Comparison of ENCODE assay signal across 1 cellular context in the genomic region with DNA sequence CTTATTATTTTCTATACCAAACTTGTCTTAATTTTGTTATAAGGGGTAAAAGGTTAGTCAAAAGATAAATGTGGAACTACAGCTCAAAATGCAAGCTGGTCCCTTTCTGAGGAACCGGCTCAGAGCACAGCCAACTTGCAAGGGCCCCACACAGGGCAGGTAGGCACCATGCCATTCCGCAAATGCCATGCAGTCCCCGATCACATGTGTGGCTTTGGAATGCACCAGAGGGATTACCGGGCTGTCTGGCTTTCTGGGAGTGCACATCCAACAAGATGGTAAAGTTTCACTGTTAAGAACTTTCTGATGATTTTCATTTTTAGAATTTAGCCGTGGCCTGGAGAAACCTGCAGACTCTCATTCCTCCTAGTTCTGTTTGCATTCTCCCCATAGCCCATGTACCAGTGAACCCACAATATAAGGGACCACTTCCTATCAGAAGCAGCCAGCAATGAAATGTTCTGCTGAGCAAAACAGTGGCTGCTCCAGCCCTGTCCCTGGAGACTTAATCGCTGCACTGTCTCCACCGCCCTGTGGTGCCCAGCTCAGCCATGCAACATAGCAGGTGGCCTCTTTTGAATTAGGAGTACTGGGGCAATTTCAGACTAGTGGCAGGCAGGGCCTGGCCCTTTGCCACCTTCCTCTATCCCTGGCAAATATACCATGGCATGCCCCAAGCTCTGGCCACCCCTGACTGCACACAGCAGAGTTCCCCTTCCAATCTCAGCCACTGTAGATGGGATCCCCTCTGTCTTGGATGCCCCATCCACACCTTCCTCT.
TF ChIP-seq lines count a peak whose summit lies in the region.

No MANE protein-coding gene starts in this region.

TF ChIP-seq in A549, 52 proteins besides CTCF, POLR2A, EP300 and RAD21 (continued from another document):
- TF ChIP-seq, protein P1, sequence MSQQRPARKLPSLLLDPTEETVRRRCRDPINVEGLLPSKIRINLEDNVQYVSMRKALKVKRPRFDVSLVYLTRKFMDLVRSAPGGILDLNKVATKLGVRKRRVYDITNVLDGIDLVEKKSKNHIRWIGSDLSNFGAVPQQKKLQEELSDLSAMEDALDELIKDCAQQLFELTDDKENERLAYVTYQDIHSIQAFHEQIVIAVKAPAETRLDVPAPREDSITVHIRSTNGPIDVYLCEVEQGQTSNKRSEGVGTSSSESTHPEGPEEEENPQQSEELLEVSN (IDR thresholded peaks at IDR 0.05; ENCODE audit: borderline replicate concordance, low read depth): no peak
- TF ChIP-seq HOXA7 (CRISPR knock-in tag; IDR thresholded peaks at IDR 0.05): no peak
- TF ChIP-seq NPAS2 (CRISPR knock-in tag; IDR thresholded peaks at IDR 0.05; ENCODE audit: borderline replicate concordance): no peak
- no peak for TF ChIP-seq FOSB (CRISPR knock-in tag; IDR thresholded peaks at IDR 0.05)
- TF ChIP-seq CHD2 (IDR thresholded peaks at IDR 0.05; ENCODE audit: low read length, partially characterized antibody): no peak
- no peak for TF ChIP-seq RFX5 (IDR thresholded peaks at IDR 0.05)
- no peak for TF ChIP-seq HOXB13 (CRISPR knock-in tag; IDR thresholded peaks at IDR 0.05; ENCODE audit: low read depth)
- no peak for TF ChIP-seq ESRRA (IDR thresholded peaks at IDR 0.05; ENCODE audit: borderline replicate concordance, low read length)
TF ChIP-seq in A549: peak in this region for 0.
